17 cellular contexts compared by ENCODE assay signal in the genomic region with DNA sequence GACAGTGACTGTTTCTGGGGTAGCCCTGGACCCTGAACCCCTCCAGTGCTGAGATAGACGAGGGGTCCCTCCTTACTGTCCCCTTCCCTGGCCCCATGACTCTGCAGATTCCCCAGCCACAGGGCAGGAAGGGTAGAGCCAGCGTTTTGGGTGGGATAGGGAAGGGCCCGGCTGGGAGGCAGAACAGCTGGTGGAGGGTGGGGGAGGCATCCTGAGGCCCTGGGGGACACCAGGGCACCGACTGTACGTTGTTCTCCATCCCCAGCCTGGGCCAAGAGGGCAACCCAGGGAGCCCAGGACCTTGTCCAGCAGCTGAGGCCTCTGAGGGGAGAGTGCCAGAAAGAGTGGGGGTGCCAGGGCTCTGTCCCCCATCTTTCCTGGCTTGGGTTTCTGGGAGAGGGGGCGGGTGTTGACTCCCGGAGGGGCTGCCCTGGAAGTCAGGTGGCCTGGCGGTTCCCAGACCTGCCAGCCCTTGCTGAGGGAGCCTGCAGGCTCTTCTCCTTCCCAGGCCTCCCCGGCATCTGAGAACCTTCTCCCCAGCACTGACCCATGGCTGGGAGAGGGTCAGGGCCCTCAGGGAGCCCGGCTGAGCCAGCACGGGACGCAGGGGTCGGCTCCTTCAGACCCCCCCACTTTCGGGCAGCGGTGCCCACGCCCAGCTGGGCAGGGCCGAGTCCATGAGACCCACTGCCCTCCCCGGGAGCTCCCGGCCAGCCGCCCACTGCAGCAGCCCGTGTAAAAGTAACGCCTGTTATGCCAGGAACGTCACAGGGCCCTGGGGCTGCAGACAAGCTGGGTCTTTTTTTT. TPM values are rescaled to one million over a fixed set of nuclear protein-coding genes. Genes with fewer than 3 reads are reported as not detected.
"Had no signal": no experiment of that assay in that cellular context is flagged by ENCODE, and none has a peak within 500 bp of the region (broad histone marks: within the 10 kb centered on the region; RNA-seq: fewer than 3 reads in every experiment).

No MANE protein-coding gene starts in this region.

- H3K27me3 ChIP-seq: testis had no signal

- H3K36me3 Mint-ChIP-seq: activated CD4-positive, alpha-beta memory T cell treated with anti-CD3 and anti-CD28 coated beads for 36 hours; naive thymus-derived CD8-positive, alpha-beta T cell had no signal

- ATAC-seq: activated T-cell treated with anti-CD3 and anti-CD28 coated beads, Interleukin-2, amount 50 U/mL, for 72 hours; naive thymus-derived CD8-positive, alpha-beta T cell had no signal

- H3K4me1 ChIP-seq: breast epithelium had no signal

- H3K9me3 Mint-ChIP-seq: activated CD4-positive, alpha-beta memory T cell treated with anti-CD3 and anti-CD28 coated beads for 36 hours; activated T-cell treated with anti-CD3 and anti-CD28 coated beads, Interleukin-2, amount 50 U/mL, for 72 hours; naive thymus-derived CD8-positive, alpha-beta T cell; stimulated activated naive CD8-positive, alpha-beta T cell treated with anti-CD3 and anti-CD28 coated beads, Interleukin-15, Interleukin-2, amounts not matched to agents 100 ng/mL and 50 ng/mL, for 24 hours had no signal

- H3K36me3 ChIP-seq: breast epithelium, esophagus squamous epithelium had no signal

- H3K27ac Mint-ChIP-seq: activated CD4-positive, alpha-beta memory T cell treated with anti-CD3 and anti-CD28 coated beads for 36 hours; activated T-cell treated with anti-CD3 and anti-CD28 coated beads, Interleukin-2, amount 50 U/mL, for 72 hours; progenitor cell of endocrine pancreas; stimulated activated naive CD8-positive, alpha-beta T cell treated with anti-CD3 and anti-CD28 coated beads, Interleukin-15, Interleukin-2, amounts not matched to agents 100 ng/mL and 50 ng/mL, for 24 hours had no signal

- H3K9me3 ChIP-seq: breast epithelium, esophagus squamous epithelium, testis had no signal

- DNase-seq: activated CD4-positive, alpha-beta memory T cell treated with anti-CD3 and anti-CD28 coated beads for 36 hours; activated CD4-positive, alpha-beta T cell treated with anti-CD3 and anti-CD28 coated beads for 1 hour; activated gamma-delta T cell treated with Interleukin-2 at 50 U/mL for 16 hours; activated T-cell treated with anti-CD3 and anti-CD28 coated beads, Interleukin-2, amount 50 U/mL, for 72 hours; esophagus squamous epithelium; stimulated activated CD4-positive, alpha-beta T cell treated with anti-CD3 and anti-CD28 coated beads, Interleukin-4, amount 100 ng/mL, for 24 hours; SW 1271; T-helper 9 cell; testis had no signal

- H3K4me3 ChIP-seq: breast epithelium, esophagus squamous epithelium, lung, testis had no signal

- H3K4me3 Mint-ChIP-seq: activated CD4-positive, alpha-beta memory T cell treated with anti-CD3 and anti-CD28 coated beads for 36 hours; activated T-cell treated with anti-CD3 and anti-CD28 coated beads, Interleukin-2, amount 50 U/mL, for 72 hours; naive thymus-derived CD8-positive, alpha-beta T cell; stimulated activated naive CD8-positive, alpha-beta T cell treated with anti-CD3 and anti-CD28 coated beads, Interleukin-15, Interleukin-2, amounts not matched to agents 100 ng/mL and 50 ng/mL, for 24 hours had no signal

RNA-seq across cellular contexts. Expression of a gene that starts 30.3 kb away (rescaled TPM):
- total RNA-seq: mononuclear cell; naive thymus-derived CD8-positive, alpha-beta T cell had no signal
- polyA plus RNA-seq: keratinocyte; naive thymus-derived CD8-positive, alpha-beta T cell had no signal

RNA-seq across cellular contexts. Expression of a gene that starts 52.1 kb away (rescaled TPM):
- total RNA-seq: activated CD4-positive, alpha-beta memory T cell treated with anti-CD3 and anti-CD28 coated beads for 36 hours; activated T-cell treated with anti-CD3 and anti-CD28 coated beads, Interleukin-2, amount 50 U/mL, for 72 hours; breast epithelium; esophagus squamous epithelium; lung; mononuclear cell; naive thymus-derived CD8-positive, alpha-beta T cell; testis; urinary bladder had no signal
- polyA plus RNA-seq: keratinocyte; naive thymus-derived CD8-positive, alpha-beta T cell had no signal
